ENCODE assay signal across 24 cellular contexts in the genomic region with DNA sequence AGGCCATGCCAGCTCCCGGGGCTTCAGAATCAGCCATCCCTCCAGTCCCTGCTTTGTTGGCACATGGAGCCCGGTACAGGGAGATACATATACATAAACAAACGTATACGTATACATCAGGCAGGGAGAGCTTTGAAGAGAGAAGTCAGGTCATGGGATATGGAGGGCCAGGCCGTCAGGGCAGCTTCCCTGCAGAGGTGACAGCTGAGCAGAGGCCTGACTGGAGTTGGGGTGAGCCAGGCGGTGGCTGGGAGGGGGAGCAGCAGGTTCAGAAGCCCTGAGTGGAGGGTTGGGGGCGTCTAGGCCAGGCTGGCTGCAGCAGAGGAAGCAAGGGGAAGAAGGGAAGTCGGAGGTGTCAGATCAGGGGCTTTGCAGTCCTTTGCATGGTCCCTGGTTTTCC.
"Had no signal": no experiment of that assay in that cellular context is flagged by ENCODE, and none has a peak within 500 bp of the region (broad histone marks: within the 10 kb centered on the region; RNA-seq: fewer than 3 reads in every experiment).

No MANE protein-coding gene starts in this region.

- DNase-seq: effector CD8-positive, alpha-beta T cell; foreskin keratinocyte; heart left ventricle; left cardiac atrium; left lung; mammary epithelial cell; mesendoderm; natural killer cell; stimulated activated CD4-positive, alpha-beta T cell treated with anti-CD3 and anti-CD28 coated beads, Interleukin-15, amount 100 ng/mL, for 24 hours; stimulated activated CD4-positive, alpha-beta T cell treated with anti-CD3 and anti-CD28 coated beads, Interleukin-2, amount 100 ng/mL, for 48 hours; stimulated activated naive CD4-positive, alpha-beta T cell; stimulated activated naive CD8-positive, alpha-beta T cell treated with anti-CD3 and anti-CD28 coated beads, Interleukin-15, amount 100 ng/mL, for 72 hours; transverse colon; upper lobe of right lung; uterus had no signal

- H3K27me3 ChIP-seq: foreskin keratinocyte, gastroesophageal sphincter, heart left ventricle, hepatocyte, right atrium auricular region, suprapubic skin, transverse colon, uterus had no signal

- H3K36me3 ChIP-seq: gastroesophageal sphincter, heart left ventricle, left lung, prostate gland, right atrium auricular region, suprapubic skin, transverse colon, upper lobe of right lung, uterus had no signal

- H3K9ac ChIP-seq: parathyroid adenoma had no signal

- H3K79me2 ChIP-seq: hepatocyte, parathyroid adenoma had no signal

- FAIRE-seq: colon had no signal

- ATAC-seq: foreskin keratinocyte; gastroesophageal sphincter; left cardiac atrium; left lung; natural killer cell; stimulated activated naive CD8-positive, alpha-beta T cell treated with anti-CD3 and anti-CD28 coated beads, Interleukin-15, amount 100 ng/mL, for 72 hours had no signal

- H3K4me1 ChIP-seq: foreskin keratinocyte, gastroesophageal sphincter, heart left ventricle, left lung, parathyroid adenoma, prostate gland, right atrium auricular region, suprapubic skin, transverse colon, upper lobe of right lung, uterus had no signal

- H3K4me3 ChIP-seq: gastroesophageal sphincter, heart left ventricle, hepatocyte, left lung, prostate gland, right atrium auricular region, skin epidermis, suprapubic skin, transverse colon, upper lobe of right lung, uterus had no signal

- H3K27ac ChIP-seq: epithelial cell of prostate, foreskin keratinocyte, gastroesophageal sphincter, heart left ventricle, hepatocyte, left lung, parathyroid adenoma, prostate gland, right atrium auricular region, skin epidermis, suprapubic skin, transverse colon, upper lobe of right lung, uterus had no signal

- H2AFZ ChIP-seq: hepatocyte, parathyroid adenoma had no signal

- H3K4me2 ChIP-seq: hepatocyte had no signal

- H3K9me3 ChIP-seq: gastroesophageal sphincter, heart left ventricle, left lung, prostate gland, right atrium auricular region, suprapubic skin, transverse colon, upper lobe of right lung, uterus had no signal
